Comparison of ENCODE assay signal across 21 cellular contexts in the genomic region with DNA sequence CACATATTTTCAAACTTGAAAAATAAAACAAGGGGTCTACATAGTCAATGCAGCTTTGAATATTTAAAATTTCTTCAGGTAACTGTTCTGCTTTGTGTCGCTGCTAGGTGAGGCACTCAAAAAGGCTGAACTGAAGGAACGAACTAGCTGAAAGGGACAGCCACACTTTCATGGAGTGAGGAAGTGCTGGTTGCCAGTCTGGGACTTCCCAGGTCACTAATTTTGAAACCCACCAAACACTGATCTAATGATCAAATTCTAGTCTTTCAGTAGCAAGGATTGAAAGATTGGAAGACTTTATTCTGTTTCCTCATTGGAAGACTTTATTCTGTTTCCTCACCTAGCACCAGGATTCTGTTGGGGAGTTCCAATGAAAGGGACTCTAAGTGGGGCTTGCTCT. TPM values are rescaled to one million over a fixed set of nuclear protein-coding genes. Genes with fewer than 3 reads are reported as not detected.
A peak's percentile ranks its signal among the peaks of the same experiment; 100 is the strongest.
DNase-seq lines count a peak whose midpoint lies in the region; ATAC-seq and TF ChIP-seq lines count a peak whose summit lies in the region.
"Had no signal": no experiment of that assay in that cellular context is flagged by ENCODE, and none has a peak within 500 bp of the region (broad histone marks: within the 10 kb centered on the region; RNA-seq: fewer than 3 reads in every experiment).

No MANE protein-coding gene starts in this region.

- H3F3A ChIP-seq in GM23248 (ENCODE audit: insufficient read depth), result no peaks in the 10 kb centered on the region

- H3K4me1 Mint-ChIP-seq in CD8-positive, alpha-beta memory T cell, result peaks cover 5 to 13% (median 11%) of the 10 kb centered on the region in 3 donors
- H3K4me1 Mint-ChIP-seq: GM23338 had no signal

- H3K9me2 ChIP-seq in GM23248 (ENCODE audit: insufficient read depth), result no peaks in the 10 kb centered on the region

- intact Hi-C loops in tibial artery (cut with DNase I; ENCODE audit: low total_unique reads), result no loop called here

- no peaks in the 10 kb centered on the region for H3K27me3 ChIP-seq in CD8-positive, alpha-beta memory T cell (ENCODE audit: insufficient read depth, low read length, poor library complexity, severe bottlenecking)
- H3K27me3 ChIP-seq in GM23248 (replicated peaks; ENCODE audit: insufficient read depth) (no peaks in the 10 kb centered on the region), mesenchymal stem cell (ENCODE audit: control insufficient read depth in 1 of 2, insufficient read depth in 1 of 2, low read length in 2 of 2) (no peaks in the 10 kb centered on the region), tibial artery (no peaks in the 10 kb centered on the region), right atrium auricular region (no peaks in the 10 kb centered on the region)
- H3K27me3 ChIP-seq: BE2C had no signal

- H2AFZ ChIP-seq in GM23248, result 0 out of 2 replicates have a peak overlapping the region, but pooled peaks have one; percentile 13
- no peak overlapping the region for H2AFZ ChIP-seq in mesenchymal stem cell (ENCODE audit: low read depth, low read length)
- H2AFZ ChIP-seq: GM23338 had no signal

- no peaks in the 10 kb centered on the region for H4K20me1 ChIP-seq in GM23248 (ENCODE audit: insufficient read depth)

- no peak for TF ChIP-seq CTCF in tibial artery (IDR thresholded peaks at IDR 0.05)
- TF ChIP-seq CTCF in right atrium auricular region (IDR thresholded peaks at IDR 0.05), result no peak

- no peaks in the 10 kb centered on the region for H3K36me3 Mint-ChIP-seq in CD8-positive, alpha-beta memory T cell

- H3K4me3 Mint-ChIP-seq in CD8-positive, alpha-beta memory T cell, result no peak overlapping the region
- H3K4me3 Mint-ChIP-seq: CD4-positive, alpha-beta T cell; GM23338 had no signal

- H2BK12ac ChIP-seq in mesenchymal stem cell (ENCODE audit: low read length in 2 of 2), result no peak overlapping the region

- WGBS in GM23248 (ENCODE audit: low coverage in 1 of 2, low lambda C conversion rate in 2 of 2, missing lambda C conversion rate in 2 of 2), 2 experiments, result 67 to 78% methylated on average over 2 of the region's 2 CpGs
- 95% methylated on average over 2 of the region's 2 CpGs for WGBS in mesenchymal stem cell

- H2BK120ac ChIP-seq in mesenchymal stem cell (ENCODE audit: low read depth, low read length), result no peak overlapping the region

- no peak overlapping the region for H3K18ac ChIP-seq in mesenchymal stem cell (ENCODE audit: low read depth in 1 of 2, low read length in 2 of 2)

- H3K4ac ChIP-seq in mesenchymal stem cell (ENCODE audit: low read depth in 1 of 2, low read length in 2 of 2), result no peak overlapping the region

- peaks cover 6% of the 10 kb centered on the region for H3K4me1 ChIP-seq in CD8-positive, alpha-beta memory T cell (ENCODE audit: insufficient read depth, low read length)
- H3K4me1 ChIP-seq in GM23248 (ENCODE audit: insufficient read depth), result no peaks in the 10 kb centered on the region
- H3K4me1 ChIP-seq in mesenchymal stem cell (ENCODE audit: control insufficient read depth, insufficient read depth, low read depth, low read length), result peaks cover 6% of the 10 kb centered on the region
- peaks cover 0 to 25% (median 2%) of the 10 kb centered on the region in 4 donors for H3K4me1 ChIP-seq in tibial artery
- no peaks in the 10 kb centered on the region for H3K4me1 ChIP-seq in right atrium auricular region
- H3K4me1 ChIP-seq: BE2C, HAP-1 had no signal

- no peak for DNase-seq in CD8-positive, alpha-beta memory T cell
- DNase-seq in GM23248, result no peak
- no peak for DNase-seq in mesenchymal stem cell
- DNase-seq in tibial artery, result no peak
- no peak for DNase-seq in right atrium auricular region (ENCODE audit: low spot score)
- no peak for DNase-seq in NCI-H524 treated with DMSO at 0.1 percent for 48 hours (lab: John Stamatoyannopoulos, UW)
- DNase-seq: BE2C; CD4-positive, alpha-beta T cell; Karpas-422; MV-4-11; NCI-H1105 treated with DMSO at 0.1 percent for 48 hours; NCI-H1694; NCI-H2081; NCI-H2171; NCI-H345; NCI-H524 had no signal

- no peak overlapping the region for H3K27ac Mint-ChIP-seq in CD8-positive, alpha-beta memory T cell
- H3K27ac Mint-ChIP-seq: CD4-positive, alpha-beta T cell; GM23338 had no signal

- no peaks in the 10 kb centered on the region for H3K9me3 ChIP-seq in CD8-positive, alpha-beta memory T cell (ENCODE audit: low read length)
- H3K9me3 ChIP-seq in GM23248 (ENCODE audit: low read depth) (no peaks in the 10 kb centered on the region), mesenchymal stem cell (ENCODE audit: control insufficient read depth, low read length) (no peaks in the 10 kb centered on the region), tibial artery (no peaks in the 10 kb centered on the region), right atrium auricular region (no peaks in the 10 kb centered on the region)
- H3K9me3 ChIP-seq: A549, BE2C, HAP-1 had no signal

- POLR2A ChIA-PET in CD8-positive, alpha-beta memory T cell (lab: Charles Lee), result no interaction called here

- no peak overlapping the region for H4K91ac ChIP-seq in mesenchymal stem cell (ENCODE audit: low read length)

- CTCF ChIA-PET in CD8-positive, alpha-beta memory T cell (lab: Charles Lee), result interaction anchor here (4.1 kb wide), 1 partner anchor 105 kb away, joined by 11 read pairs; no protein-coding TSS in a partner anchor

- H3K36me3 ChIP-seq in CD8-positive, alpha-beta memory T cell (ENCODE audit: insufficient read depth, low read length), result no peaks in the 10 kb centered on the region
- H3K36me3 ChIP-seq in GM23248 (ENCODE audit: low read depth), result no peaks in the 10 kb centered on the region
- no peaks in the 10 kb centered on the region for H3K36me3 ChIP-seq in mesenchymal stem cell (ENCODE audit: control insufficient read depth in 1 of 2, insufficient read depth in 2 of 2, low read depth in 1 of 2, low read length in 2 of 2)
- H3K36me3 ChIP-seq in tibial artery, result no peaks in the 10 kb centered on the region
- no peaks in the 10 kb centered on the region for H3K36me3 ChIP-seq in right atrium auricular region
- H3K36me3 ChIP-seq: BE2C, HAP-1 had no signal

- no peak overlapping the region for H2BK5ac ChIP-seq in mesenchymal stem cell (ENCODE audit: low read depth, low read length, poor library complexity, severe bottlenecking)

- no peaks in the 10 kb centered on the region for H3K27me3 Mint-ChIP-seq in CD8-positive, alpha-beta memory T cell
- H3K27me3 Mint-ChIP-seq: CD4-positive, alpha-beta T cell had no signal

- H3K9me3 Mint-ChIP-seq in CD8-positive, alpha-beta memory T cell, result no peaks in the 10 kb centered on the region
- H3K9me3 Mint-ChIP-seq: CD4-positive, alpha-beta T cell; GM23338 had no signal

- peak overlapping the region; percentile 31 for H2AK5ac ChIP-seq in mesenchymal stem cell (ENCODE audit: low read length, severe bottlenecking)

- H3K79me2 ChIP-seq in GM23248 (ENCODE audit: insufficient read depth), result no peaks in the 10 kb centered on the region

- no peaks in the 10 kb centered on the region for H3K79me1 ChIP-seq in mesenchymal stem cell (replicated peaks; ENCODE audit: low read length, poor library complexity, severe bottlenecking)

- H3K9ac ChIP-seq in GM23248, result no peak overlapping the region
- no peak overlapping the region for H3K9ac ChIP-seq in mesenchymal stem cell (ENCODE audit: low read length)

- H3K14ac ChIP-seq in mesenchymal stem cell (ENCODE audit: low read length in 2 of 2), result no peak overlapping the region

- peak overlapping the region; percentile 75 for H3K27ac ChIP-seq in CD8-positive, alpha-beta memory T cell (ENCODE audit: low read depth, low read length)
- no peak overlapping the region for H3K27ac ChIP-seq in GM23248
- H3K27ac ChIP-seq in mesenchymal stem cell (ENCODE audit: low read length, poor library complexity, severe bottlenecking), result no peak overlapping the region
- H3K27ac ChIP-seq in tibial artery, result peak overlapping the region; percentile 42 to 45
- H3K27ac ChIP-seq in right atrium auricular region, result no peak overlapping the region
- H3K27ac ChIP-seq: A549 had no signal

- H4K8ac ChIP-seq in mesenchymal stem cell (ENCODE audit: low read length), result no peak overlapping the region

- in situ Hi-C loops in GM23248 (cut with MboI), result no loop called here

- no peak for ATAC-seq in HG02678 (IDR thresholded peaks at IDR 0.05; ENCODE audit: unreplicated experiment)
- ATAC-seq: A549, GM23338, Right ventricle myocardium inferior had no signal

- no peak overlapping the region for H2BK15ac ChIP-seq in mesenchymal stem cell (ENCODE audit: low read depth, poor library complexity, severe bottlenecking)

- H3K4me3 ChIP-seq in CD8-positive, alpha-beta memory T cell (ENCODE audit: low read length), result no peak overlapping the region
- no peak overlapping the region for H3K4me3 ChIP-seq in GM23248
- H3K4me3 ChIP-seq in mesenchymal stem cell (ENCODE audit: insufficient read depth in 1 of 2, low read depth in 1 of 2, low read length in 2 of 2), result no peak overlapping the region
- no peak overlapping the region for H3K4me3 ChIP-seq in tibial artery
- H3K4me3 ChIP-seq in right atrium auricular region, result no peak overlapping the region
- H3K4me3 ChIP-seq: A549, GM23338, HAP-1 had no signal

- no peak overlapping the region for H3K4me2 ChIP-seq in GM23248 (ENCODE audit: unreplicated experiment)
- H3K4me2 ChIP-seq in mesenchymal stem cell (ENCODE audit: low read length, poor library complexity, severe bottlenecking), result no peak overlapping the region
- H3K4me2 ChIP-seq: A549, GM23338 had no signal

- no peak overlapping the region for H3K23ac ChIP-seq in mesenchymal stem cell (ENCODE audit: low read length in 2 of 2)

RNA-seq across cellular contexts. Expression of gene ARID1A, which starts 11.1 kb away (rescaled TPM):
- 10 to 100 TPM; 88.4 to 90.9 TPM for total RNA-seq in CD8-positive, alpha-beta memory T cell
- polyA plus RNA-seq in CD8-positive, alpha-beta memory T cell, result 31.6 TPM
- total RNA-seq in GM23248 (2014; rRNA removed; shearing (Covaris generic)), result 11.6 and 13.4 TPM in 2 replicates
- polyA plus RNA-seq in GM23248 (2016; fragmentation: Nextera tagmentation; extraction: Ambion mirVana), result 8.2 and 9.4 TPM in 2 replicates
- 46.7 TPM for polyA plus RNA-seq in mesenchymal stem cell (2013, experiment 1 of 2)
- polyA plus RNA-seq in mesenchymal stem cell (2013, experiment 2 of 2), result 43.3 TPM
- 10 to 100 TPM; 32.7 to 48.8 TPM for total RNA-seq in right atrium auricular region

Comparison
In these comparisons a context has a peak if more than half of its experiments do, and no peak if none do; other contexts are left out.
1. H3K27ac ChIP-seq: peak in CD8-positive, alpha-beta memory T cell (single experiment) and tibial artery (2 of 2); none in GM23248 (single experiment), mesenchymal stem cell (single experiment) and right atrium auricular region (0 of 2).